35 cellular contexts compared by ENCODE assay signal in the genomic region with DNA sequence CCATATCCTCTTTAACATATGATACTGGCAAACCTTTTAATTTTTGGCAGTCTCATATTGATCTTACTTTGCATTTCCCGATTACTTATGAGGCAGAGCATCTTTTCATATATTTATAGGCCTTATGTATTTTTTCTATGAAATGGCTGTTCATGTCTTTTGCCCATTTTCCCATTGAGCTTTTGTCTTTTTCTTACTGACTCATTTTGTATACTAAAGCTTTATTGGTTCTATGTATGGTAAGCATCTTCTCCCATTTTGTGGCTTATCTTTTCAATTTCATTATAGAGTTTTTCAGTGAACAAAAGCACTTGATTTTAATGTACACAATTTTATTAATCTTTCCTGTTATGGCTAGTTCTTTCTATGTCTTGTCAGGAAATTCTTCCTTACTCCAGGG.
"Had no signal": no experiment of that assay in that cellular context is flagged by ENCODE, and none has a peak within 500 bp of the region (broad histone marks: within the 10 kb centered on the region; RNA-seq: fewer than 3 reads in every experiment).

No MANE protein-coding gene starts in this region.

- H3K27me3 ChIP-seq: MG63 had no signal

- DNase-seq: Kasumi-1, MG63, MM.1S, MV-4-11, NCI-H1048, NCI-H1092, NCI-H1092 treated with DMSO at 0.1 percent for 48 hours, NCI-H1105, NCI-H1105 treated with DMSO at 0.1 percent for 48 hours, NCI-H1417, NCI-H1417 treated with DMSO at 0.1 percent for 48 hours, NCI-H1436, NCI-H1436 treated with DMSO at 0.1 percent for 48 hours, NCI-H146, NCI-H1694, NCI-H1694 treated with DMSO at 0.1 percent for 48 hours, NCI-H187, NCI-H187 treated with DMSO at 0.1 percent for 48 hours, NCI-H1930, NCI-H2029, NCI-H2029 treated with DMSO at 0.1 percent for 48 hours, NCI-H2081, NCI-H2081 treated with DMSO at 0.1 percent for 48 hours, NCI-H2107, NCI-H2171, NCI-H2171 treated with DMSO at 0.1 percent for 48 hours, NCI-H2227 treated with DMSO at 0.1 percent for 48 hours, NCI-H226, NCI-H345, NCI-H446, NCI-H446 treated with DMSO at 0.1 percent for 48 hours, NCI-H510A, NCI-H510A treated with DMSO at 0.1 percent for 48 hours, NCI-H524, NCI-H524 treated with DMSO at 0.1 percent for 48 hours had no signal

- H3K4me3 ChIP-seq: MG63 had no signal

- H3K36me3 ChIP-seq: MG63 had no signal

- H3K9me3 ChIP-seq: MG63 had no signal
